Comparison of ENCODE assay signal across 8 cellular contexts in genomic region chr17:40646791-40647548, GRCh38. TPM values are rescaled to one million over a fixed set of nuclear protein-coding genes. Genes with fewer than 3 reads are reported as not detected.
DNase-seq lines count a peak whose midpoint lies in the region; ATAC-seq and TF ChIP-seq lines count a peak whose summit lies in the region.

No MANE protein-coding gene starts in this region.

- H3K36me3 Mint-ChIP-seq in activated CD4-positive, alpha-beta T cell treated with anti-CD3 and anti-CD28 coated beads, Interleukin-2, amount 10 ng/mL, durations not matched to agents 7 days and 5 days (ENCODE audit: low read depth), result peaks cover 33% of the 10 kb centered on the region

- H3K4me3 ChIP-seq in AG09309 (ENCODE audit: control insufficient read depth, low read depth, low read length) (peak overlapping the region; percentile 97), GM12875 (ENCODE audit: low read depth, low read length) (peak overlapping the region; percentile 63), HUES64 (ENCODE audit: low read length) (peak overlapping the region; percentile 100), gastroesophageal sphincter (peak overlapping the region; percentile 79 to 82)

- DNase-seq in AG09309 (ENCODE audit: low read depth) (peak; percentile 1), pons (ENCODE audit: low spot score) (peak; percentile 50), globus pallidus (ENCODE audit: low spot score) (no peak)
- peak; percentile 53 for DNase-seq in activated CD4-positive, alpha-beta T cell treated with anti-CD3 and anti-CD28 coated beads, Interleukin-2, amount 10 ng/mL, durations not matched to agents 7 days and 5 days

- POLR2A ChIA-PET in activated CD4-positive, alpha-beta T cell treated with anti-CD3 and anti-CD28 coated beads, Interleukin-2, amount 10 ng/mL, durations not matched to agents 7 days and 5 days (lab: Charles Lee), result interaction anchor here (0.6 to 1.0 kb wide), 6 partner anchors 25 to 1042 kb away, joined by 3 to 8 read pairs (median 4); no protein-coding TSS in a partner anchor

- H3K4me1 Mint-ChIP-seq in activated CD4-positive, alpha-beta T cell treated with anti-CD3 and anti-CD28 coated beads, Interleukin-2, amount 10 ng/mL, durations not matched to agents 7 days and 5 days, result peaks cover 52% of the 10 kb centered on the region

- no peaks in the 10 kb centered on the region for H3K27me3 Mint-ChIP-seq in activated CD4-positive, alpha-beta T cell treated with anti-CD3 and anti-CD28 coated beads, Interleukin-2, amount 10 ng/mL, durations not matched to agents 7 days and 5 days

- H3K27ac ChIP-seq in HUES64 (ENCODE audit: low read depth, low read length), result peak overlapping the region; percentile 93
- H3K27ac ChIP-seq in gastroesophageal sphincter, result peak overlapping the region; percentile 94 to 98 (median 96)

- CTCF ChIA-PET in activated CD4-positive, alpha-beta T cell treated with anti-CD3 and anti-CD28 coated beads, Interleukin-2, amount 10 ng/mL, durations not matched to agents 7 days and 5 days (lab: Charles Lee), result interaction anchor here (0.6 to 2.6 kb wide), 10 partner anchors 12 to 274 kb away, joined by 3 to 7 read pairs (median 4); no protein-coding TSS in a partner anchor

- no peak for TF ChIP-seq EP300 in gastroesophageal sphincter (IDR thresholded peaks at IDR 0.05)

- peak overlapping the region; percentile 99 for H3K9ac ChIP-seq in HUES64 (ENCODE audit: low read depth, low read length)

- H3K4me3 Mint-ChIP-seq in activated CD4-positive, alpha-beta T cell treated with anti-CD3 and anti-CD28 coated beads, Interleukin-2, amount 10 ng/mL, durations not matched to agents 7 days and 5 days, result peak overlapping the region; percentile 95

- H3K27me3 ChIP-seq in HUES64 (ENCODE audit: insufficient read depth, low read length) (no peaks in the 10 kb centered on the region), gastroesophageal sphincter (no peaks in the 10 kb centered on the region)

- peaks cover 42% of the 10 kb centered on the region for H3K36me3 ChIP-seq in HUES64 (ENCODE audit: insufficient read depth, low read length)
- H3K36me3 ChIP-seq in gastroesophageal sphincter, result peaks cover 5 to 34% of the 10 kb centered on the region in 2 donors

- H3K27ac Mint-ChIP-seq in activated CD4-positive, alpha-beta T cell treated with anti-CD3 and anti-CD28 coated beads, Interleukin-2, amount 10 ng/mL, durations not matched to agents 7 days and 5 days, result peak overlapping the region; percentile 99

- TF ChIP-seq CTCF in AG09309 (IDR thresholded peaks at IDR 0.05; ENCODE audit: control insufficient read depth, insufficient read depth, low read depth, low read length, missing control alignments), result no peak
- TF ChIP-seq CTCF in GM12875 (IDR thresholded peaks at IDR 0.05; ENCODE audit: borderline replicate concordance, insufficient read depth, low read depth, low read length), result no peak
- TF ChIP-seq CTCF in gastroesophageal sphincter (IDR thresholded peaks at IDR 0.05), result no peak

- ATAC-seq in gastroesophageal sphincter, result peak; percentile 17
- ATAC-seq in HG02642 (IDR thresholded peaks at IDR 0.05; ENCODE audit: poor library complexity, unreplicated experiment), result no peak

- TF ChIP-seq POLR2A in gastroesophageal sphincter (IDR thresholded peaks at IDR 0.05), result no peak

- H3K9me3 ChIP-seq in HUES64 (ENCODE audit: insufficient read depth, low read depth, low read length) (no peaks in the 10 kb centered on the region), gastroesophageal sphincter (no peaks in the 10 kb centered on the region)

- no peaks in the 10 kb centered on the region for H3K9me3 Mint-ChIP-seq in activated CD4-positive, alpha-beta T cell treated with anti-CD3 and anti-CD28 coated beads, Interleukin-2, amount 10 ng/mL, durations not matched to agents 7 days and 5 days

- H3K4me1 ChIP-seq in HUES64 (ENCODE audit: insufficient read depth, low read length), result peaks cover 13% of the 10 kb centered on the region
- peaks cover 7 to 56% (median 13%) of the 10 kb centered on the region in 3 donors for H3K4me1 ChIP-seq in gastroesophageal sphincter

- WGBS in HUES64, result 11% methylated on average over 15 of the region's 16 CpGs
- 6 to 15% methylated on average over 9 to 14 of the region's 16 CpGs for WGBS in gastroesophageal sphincter (ENCODE audit: low coverage in 1 of 2), 2 donors

RNA-seq across cellular contexts. Expression of gene SMARCE1, which starts 0.6 kb away (rescaled TPM):
- 142 TPM for polyA plus RNA-seq in HUES64 (2013, experiment 1 of 2)
- polyA plus RNA-seq in HUES64 (2013, experiment 2 of 2), result 172 TPM
- total RNA-seq in activated CD4-positive, alpha-beta T cell treated with anti-CD3 and anti-CD28 coated beads, Interleukin-2, amount 10 ng/mL, durations not matched to agents 7 days and 5 days, result 100 to 1,000 TPM; 110 to 117 TPM
- 100 to 1,000 TPM; 102 to 131 (median 109) TPM for total RNA-seq in gastroesophageal sphincter

RNA-seq across cellular contexts. Expression of gene KRT222, which starts 18.0 kb away (rescaled TPM):
- 0.55 TPM for polyA plus RNA-seq in HUES64 (2013, experiment 1 of 2)
- 0.25 TPM for polyA plus RNA-seq in HUES64 (2013, experiment 2 of 2)
- total RNA-seq in activated CD4-positive, alpha-beta T cell treated with anti-CD3 and anti-CD28 coated beads, Interleukin-2, amount 10 ng/mL, durations not matched to agents 7 days and 5 days, result not detected
- 10 to 100 TPM in 1 of 4 donors, 1 to 10 TPM in 2, under 1 TPM in 1; 0.94 to 17.8 (median 1.8) TPM for total RNA-seq in gastroesophageal sphincter

RNA-seq across cellular contexts. Expression of gene KRT24, which starts 56.6 kb away (rescaled TPM):
- not detected for polyA plus RNA-seq in HUES64 (2013, experiment 1 of 2)
- not detected for polyA plus RNA-seq in HUES64 (2013, experiment 2 of 2)
- total RNA-seq in activated CD4-positive, alpha-beta T cell treated with anti-CD3 and anti-CD28 coated beads, Interleukin-2, amount 10 ng/mL, durations not matched to agents 7 days and 5 days, result not detected
- 10 to 100 TPM in 1 of 4 donors, 1 to 10 TPM in 2, not detected in 1; 1.1 to 14.7 (median 1.2) TPM for total RNA-seq in gastroesophageal sphincter
